8 cellular contexts compared by ENCODE assay signal in the genomic region with DNA sequence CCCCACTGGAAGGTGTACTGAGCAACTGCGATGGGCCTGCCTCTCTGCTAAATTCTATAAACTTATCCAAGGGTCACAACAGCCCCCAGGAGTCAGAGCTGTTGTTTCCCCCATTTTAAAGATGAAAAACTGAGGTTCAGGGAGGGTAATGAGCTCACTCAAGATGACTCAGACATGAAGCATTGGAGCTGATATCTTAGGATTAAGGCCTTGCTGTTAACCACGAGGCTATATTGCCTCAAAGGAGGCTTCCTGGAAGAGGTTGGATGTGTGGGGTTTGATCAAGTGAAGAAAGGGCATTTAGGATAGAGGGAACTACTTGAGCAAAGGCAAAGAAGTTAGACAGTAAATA. TPM values are rescaled to one million over a fixed set of nuclear protein-coding genes. Genes with fewer than 3 reads are reported as not detected.
DNase-seq lines count a peak whose midpoint lies in the region; ATAC-seq and TF ChIP-seq lines count a peak whose summit lies in the region.

No MANE protein-coding gene starts in this region.

- peak overlapping the region in 1 of 2 donors; percentile 67 for H3K27ac ChIP-seq in left lung

- no peaks in the 10 kb centered on the region for H3K9me3 ChIP-seq in left lung

- peak overlapping the region; percentile 88 for H3K27ac Mint-ChIP-seq in activated T-helper 2 cell treated with anti-CD3 and anti-CD28 coated beads, Interferon-gamma antibody, Interleukin-2, Interleukin-4, amounts not matched to agents 10 μg/mL and 5 μg/mL and 100 μg/mL, durations not matched to agents 14 hours and 24 hours and 36 hours

- ATAC-seq in HG03432 (IDR thresholded peaks at IDR 0.05; ENCODE audit: unreplicated experiment) (peak; percentile 2), left lung (peak; percentile 6), HG03025 (IDR thresholded peaks at IDR 0.05; ENCODE audit: low FRiP score, unreplicated experiment) (no peak)

- intact Hi-C loops in activated T-helper 2 cell treated with anti-CD3 and anti-CD28 coated beads, Interferon-gamma antibody, Interleukin-2, Interleukin-4, amounts not matched to agents 10 μg/mL and 5 μg/mL and 100 μg/mL, durations not matched to agents 14 hours and 24 hours and 36 hours (cut with micrococcal nuclease) = loop anchor here (2.0 kb wide), 1 partner anchor 127 kb away; no protein-coding TSS in a partner anchor
- intact Hi-C loops in left lung (cut with DNase I) = no loop called here

- DNase-seq in ACHN (peak; percentile 27), left lung (no peak), foreskin melanocyte (no peak), NCI-H526 treated with DMSO at 0.1 percent for 48 hours (lab: John Stamatoyannopoulos, UW) (no peak)
- DNase-seq in activated T-helper 2 cell treated with anti-CD3 and anti-CD28 coated beads, Interferon-gamma antibody, Interleukin-2, Interleukin-4, amounts not matched to agents 10 μg/mL and 5 μg/mL and 100 μg/mL, durations not matched to agents 14 hours and 24 hours and 36 hours (ENCODE audit: low spot score) = no peak
- DNase-seq in stimulated activated CD4-positive, alpha-beta T cell treated with anti-CD3 and anti-CD28 coated beads, Interleukin-2, amount 100 ng/mL, for 24 hours = no peak

- in situ Hi-C loops in ACHN (cut with HindIII; ENCODE audit: low pct_ligation_motif_present, low pct_unique_long_range_greater_than_20kb, low sequenced_read_pairs) = no loop called here

- H3K4me1 Mint-ChIP-seq in activated T-helper 2 cell treated with anti-CD3 and anti-CD28 coated beads, Interferon-gamma antibody, Interleukin-2, Interleukin-4, amounts not matched to agents 10 μg/mL and 5 μg/mL and 100 μg/mL, durations not matched to agents 14 hours and 24 hours and 36 hours (ENCODE audit: low read depth) = peaks cover 23% of the 10 kb centered on the region

- H3K27me3 ChIP-seq in left lung = no peaks in the 10 kb centered on the region

- H3K27me3 Mint-ChIP-seq in activated T-helper 2 cell treated with anti-CD3 and anti-CD28 coated beads, Interferon-gamma antibody, Interleukin-2, Interleukin-4, amounts not matched to agents 10 μg/mL and 5 μg/mL and 100 μg/mL, durations not matched to agents 14 hours and 24 hours and 36 hours (ENCODE audit: low read depth) = peaks cover 6% of the 10 kb centered on the region

- H3K4me1 ChIP-seq in left lung = peaks cover 17 to 71% of the 10 kb centered on the region in 2 donors

- peaks cover 3% of the 10 kb centered on the region for H3K36me3 Mint-ChIP-seq in activated T-helper 2 cell treated with anti-CD3 and anti-CD28 coated beads, Interferon-gamma antibody, Interleukin-2, Interleukin-4, amounts not matched to agents 10 μg/mL and 5 μg/mL and 100 μg/mL, durations not matched to agents 14 hours and 24 hours and 36 hours (ENCODE audit: low read depth)

- peaks cover 0 to 5% of the 10 kb centered on the region in 2 donors for H3K36me3 ChIP-seq in left lung

- no peak for TF ChIP-seq CTCF in left lung (IDR thresholded peaks at IDR 0.05)

- no peak overlapping the region for H3K4me3 Mint-ChIP-seq in activated T-helper 2 cell treated with anti-CD3 and anti-CD28 coated beads, Interferon-gamma antibody, Interleukin-2, Interleukin-4, amounts not matched to agents 10 μg/mL and 5 μg/mL and 100 μg/mL, durations not matched to agents 14 hours and 24 hours and 36 hours (ENCODE audit: low read depth)

- no peaks in the 10 kb centered on the region for H3K9me3 Mint-ChIP-seq in activated T-helper 2 cell treated with anti-CD3 and anti-CD28 coated beads, Interferon-gamma antibody, Interleukin-2, Interleukin-4, amounts not matched to agents 10 μg/mL and 5 μg/mL and 100 μg/mL, durations not matched to agents 14 hours and 24 hours and 36 hours

- H3K4me3 ChIP-seq in left lung = no peak overlapping the region

RNA-seq across cellular contexts. Expression of gene LDLRAP1, which starts 6.7 kb away (rescaled TPM):
- 6.3 and 7.2 TPM in 2 replicates for total RNA-seq in activated T-helper 2 cell treated with anti-CD3 and anti-CD28 coated beads, Interferon-gamma antibody, Interleukin-2, Interleukin-4, amounts not matched to agents 10 μg/mL and 5 μg/mL and 100 μg/mL, durations not matched to agents 14 hours and 24 hours and 36 hours
- 10 to 100 TPM; 24.2 to 25.0 TPM for total RNA-seq in left lung
